29 cellular contexts compared by ENCODE assay signal in the genomic region with DNA sequence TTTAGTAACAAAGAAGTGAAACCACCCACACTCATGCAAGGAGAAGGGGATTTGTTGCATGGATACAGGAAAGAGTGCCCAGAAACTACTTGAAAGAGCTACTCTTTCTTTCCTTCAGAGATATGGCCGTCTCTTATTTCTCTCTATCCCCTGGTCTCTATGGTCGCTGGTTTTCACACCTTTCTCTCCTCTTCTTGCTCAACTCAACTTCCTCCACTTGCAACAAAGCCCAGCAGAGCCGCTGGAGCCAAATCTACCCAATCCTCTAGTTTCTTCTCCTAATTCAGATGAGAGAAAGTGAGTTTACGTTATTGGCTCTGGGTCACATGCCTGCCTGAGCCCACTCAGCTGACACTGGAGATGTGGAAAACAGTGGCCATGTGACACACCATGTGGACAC.
"Had no signal": no experiment of that assay in that cellular context is flagged by ENCODE, and none has a peak within 500 bp of the region (broad histone marks: within the 10 kb centered on the region; RNA-seq: fewer than 3 reads in every experiment).

No MANE protein-coding gene starts in this region.

- H3K4me1 ChIP-seq: colonic mucosa, vagina had no signal

- H3K27me3 ChIP-seq: ascending aorta, cardiac muscle cell, colonic mucosa, dorsolateral prefrontal cortex, gastroesophageal sphincter, spleen, vagina had no signal

- DNase-seq: activated CD4-positive, alpha-beta T cell treated with anti-CD3 and anti-CD28 coated beads, Interleukin-2, amount 50 U/mL, for 4 hours; activated CD8-positive, alpha-beta memory T cell treated with anti-CD3 and anti-CD28 coated beads, Interleukin-2, amount 50 U/mL, for 4 hours; activated gamma-delta T cell; activated naive CD4-positive, alpha-beta T cell treated with anti-CD3 and anti-CD28 coated beads, Interleukin-2, amount 10 ng/mL, durations not matched to agents 7 days and 5 days; activated naive CD8-positive, alpha-beta T cell treated with anti-CD3 and anti-CD28 coated beads, Interleukin-2, amount 10 ng/mL, durations not matched to agents 7 days and 5 days; activated T-cell treated with anti-CD3 and anti-CD28 coated beads, Interleukin-2, amount 50 U/mL, for 1 hour; cerebellar nuclear complex; colonic mucosa; dorsolateral prefrontal cortex; head of caudate nucleus; hippocampal formation; left cardiac atrium; left ventricle myocardium superior; midbrain; naive thymus-derived CD8-positive, alpha-beta T cell; posterior cingulate gyrus; right cardiac atrium; spleen; substantia nigra; SW 1271; T-helper 17 cell; T1000 had no signal

- ATAC-seq: gastroesophageal sphincter; left cardiac atrium; left ventricle myocardium superior; naive thymus-derived CD8-positive, alpha-beta T cell; right cardiac atrium; T-helper 17 cell had no signal

- H3K27me3 Mint-ChIP-seq: activated naive CD4-positive, alpha-beta T cell treated with anti-CD3 and anti-CD28 coated beads, Interleukin-2, amount 10 ng/mL, durations not matched to agents 7 days and 5 days; activated naive CD8-positive, alpha-beta T cell treated with anti-CD3 and anti-CD28 coated beads, Interleukin-2, amount 10 ng/mL, durations not matched to agents 7 days and 5 days; stimulated activated naive CD8-positive, alpha-beta T cell treated with anti-CD3 and anti-CD28 coated beads, Interleukin-15, Interleukin-2, amounts not matched to agents 100 ng/mL and 50 ng/mL, for 24 hours; type B pancreatic cell had no signal

- H3K9me3 Mint-ChIP-seq: activated naive CD4-positive, alpha-beta T cell treated with anti-CD3 and anti-CD28 coated beads, Interleukin-2, amount 10 ng/mL, durations not matched to agents 7 days and 5 days; activated naive CD8-positive, alpha-beta T cell treated with anti-CD3 and anti-CD28 coated beads, Interleukin-2, amount 10 ng/mL, durations not matched to agents 7 days and 5 days; brain; naive thymus-derived CD8-positive, alpha-beta T cell; stimulated activated naive CD8-positive, alpha-beta T cell treated with anti-CD3 and anti-CD28 coated beads, Interleukin-15, Interleukin-2, amounts not matched to agents 100 ng/mL and 50 ng/mL, for 24 hours had no signal

- H3K4me3 Mint-ChIP-seq: activated naive CD4-positive, alpha-beta T cell treated with anti-CD3 and anti-CD28 coated beads, Interleukin-2, amount 10 ng/mL, durations not matched to agents 7 days and 5 days; activated naive CD8-positive, alpha-beta T cell treated with anti-CD3 and anti-CD28 coated beads, Interleukin-2, amount 10 ng/mL, durations not matched to agents 7 days and 5 days; brain; naive thymus-derived CD8-positive, alpha-beta T cell; stimulated activated naive CD8-positive, alpha-beta T cell treated with anti-CD3 and anti-CD28 coated beads, Interleukin-15, Interleukin-2, amounts not matched to agents 100 ng/mL and 50 ng/mL, for 24 hours; T-helper 17 cell; type B pancreatic cell had no signal

- H3K27ac Mint-ChIP-seq: activated naive CD4-positive, alpha-beta T cell treated with anti-CD3 and anti-CD28 coated beads, Interleukin-2, amount 10 ng/mL, durations not matched to agents 7 days and 5 days; activated naive CD8-positive, alpha-beta T cell treated with anti-CD3 and anti-CD28 coated beads, Interleukin-2, amount 10 ng/mL, durations not matched to agents 7 days and 5 days; naive thymus-derived CD8-positive, alpha-beta T cell; T-helper 17 cell had no signal

- H3K36me3 Mint-ChIP-seq: activated naive CD4-positive, alpha-beta T cell treated with anti-CD3 and anti-CD28 coated beads, Interleukin-2, amount 10 ng/mL, durations not matched to agents 7 days and 5 days; activated naive CD8-positive, alpha-beta T cell treated with anti-CD3 and anti-CD28 coated beads, Interleukin-2, amount 10 ng/mL, durations not matched to agents 7 days and 5 days; brain; naive thymus-derived CD8-positive, alpha-beta T cell; type B pancreatic cell had no signal

- H3K27ac ChIP-seq: ascending aorta, cardiac muscle cell, colonic mucosa, dorsolateral prefrontal cortex, gastroesophageal sphincter, spleen, vagina had no signal

- H3K4me3 ChIP-seq: ascending aorta, cardiac muscle cell, colonic mucosa, dorsolateral prefrontal cortex, gastroesophageal sphincter, spleen, vagina had no signal
